In genomic region chr6:28794175-28795002, GRCh38 we compare ENCODE assay signal across 10 cellular contexts.
DNase-seq lines count a peak whose midpoint lies in the region; ATAC-seq, FAIRE-seq and TF ChIP-seq lines count a peak whose summit lies in the region.
"Had no signal": no experiment of that assay in that cellular context is flagged by ENCODE, and none has a peak within 500 bp of the region (broad histone marks: within the 10 kb centered on the region; RNA-seq: fewer than 3 reads in every experiment).

No MANE protein-coding gene starts in this region.

- peak overlapping the region; percentile 89 for H2AFZ ChIP-seq in mammary epithelial cell (ENCODE audit: low read depth, low read length)
- peak overlapping the region; percentile 86 for H2AFZ ChIP-seq in osteoblast (ENCODE audit: low read length)

- peaks cover 11% of the 10 kb centered on the region for H3K4me1 ChIP-seq in mammary epithelial cell (ENCODE audit: insufficient read depth, low read length)
- peaks cover 19% of the 10 kb centered on the region for H3K4me1 ChIP-seq in osteoblast (ENCODE audit: insufficient read depth, low read length)
- H3K4me1 ChIP-seq in kidney (ENCODE audit: control insufficient read depth in 1 of 2, insufficient read depth in 1 of 2, low read depth in 1 of 2, low read length in 2 of 2) = no peaks in the 10 kb centered on the region

- H4K20me1 ChIP-seq in mammary epithelial cell (ENCODE audit: insufficient read depth, low read length) = no peaks in the 10 kb centered on the region
- peaks cover 4% of the 10 kb centered on the region for H4K20me1 ChIP-seq in osteoblast (ENCODE audit: insufficient read depth, low read length)
- H4K20me1 ChIP-seq: BLaER1 treated with 17β-estradiol and CSF1 and Interleukin-3, amounts not matched to agents 10 nM and 100 nM had no signal

- no TSS peak for BruUV-seq in mammary epithelial cell (replicated peaks; lab: Mats Ljungman, UMichigan)

- WGBS in mammary epithelial cell (ENCODE audit: low coverage, missing lambda C conversion rate) = 4% methylated on average over 21 of the region's 35 CpGs

- FAIRE-seq in kidney (lab: Jason Lieb, UNC) = no peak

- H3K27me3 ChIP-seq in mammary epithelial cell (ENCODE audit: insufficient read depth, low read length) (no peaks in the 10 kb centered on the region), osteoblast (ENCODE audit: insufficient read depth, low read length) (peaks cover 7% of the 10 kb centered on the region)

- in situ Hi-C loops in mammary epithelial cell (cut with MboI; ENCODE audit: low sequenced_read_pairs in 2 of 2) = no loop called here

- H3K9me3 ChIP-seq in mammary epithelial cell (replicated peaks; ENCODE audit: insufficient read depth, low read length) (no peaks in the 10 kb centered on the region), osteoblast (ENCODE audit: low read depth, low read length) (no peaks in the 10 kb centered on the region), kidney (ENCODE audit: control insufficient read depth in 1 of 2, low read length in 2 of 2) (peaks cover 0 to 5% of the 10 kb centered on the region in 2 donors)

- no peaks in the 10 kb centered on the region for H3K79me2 ChIP-seq in mammary epithelial cell (ENCODE audit: insufficient read depth, low read length)
- H3K79me2 ChIP-seq in osteoblast (ENCODE audit: insufficient read depth, low read length) = no peaks in the 10 kb centered on the region

- H3K27ac ChIP-seq in mammary epithelial cell (ENCODE audit: insufficient read depth, low read depth, low read length) (no peak overlapping the region), osteoblast (ENCODE audit: low read depth, low read length) (no peak overlapping the region), kidney (ENCODE audit: low read depth in 2 of 2, low read length in 2 of 2) (no peak overlapping the region)
- H3K27ac ChIP-seq: BLaER1 treated with 17β-estradiol and CSF1 and Interleukin-3, amounts not matched to agents 10 nM and 100 nM; sigmoid colon had no signal

- DNase-seq in NCI-H524 (lab: John Stamatoyannopoulos, UW) (peak; percentile 15 to 55), NCI-H524 treated with DMSO at 0.1 percent for 48 hours (lab: John Stamatoyannopoulos, UW) (no peak), NOMO-1 treated with DMSO at 0.1 percent for 48 hours (lab: John Stamatoyannopoulos, UW; ENCODE audit: unreplicated experiment) (peak; percentile 40), mammary epithelial cell (peak; percentile 73), osteoblast (ENCODE audit: insufficient read length, low spot score, missing footprints) (no peak), kidney (no peak), NCI-H345 (lab: John Stamatoyannopoulos, UW) (no peak)
- DNase-seq: sigmoid colon had no signal

- peak overlapping the region; percentile 84 for H3K4me2 ChIP-seq in mammary epithelial cell (ENCODE audit: insufficient read depth, low read depth, low read length)
- H3K4me2 ChIP-seq in osteoblast (ENCODE audit: insufficient read depth, low read length) = peak overlapping the region; percentile 88
- H3K4me2 ChIP-seq: BLaER1 treated with 17β-estradiol and CSF1 and Interleukin-3, amounts not matched to agents 10 nM and 100 nM had no signal

- H3K9ac ChIP-seq in mammary epithelial cell (ENCODE audit: insufficient read depth, low read length) (no peak overlapping the region), kidney (ENCODE audit: low read length in 2 of 2) (no peak overlapping the region)
- H3K9ac ChIP-seq: BLaER1 treated with 17β-estradiol and CSF1 and Interleukin-3, amounts not matched to agents 10 nM and 100 nM had no signal

- peak overlapping the region; percentile 56 to 69 (median 65) for H3K4me3 ChIP-seq in mammary epithelial cell (replicated peaks in 1 of 3; ENCODE audit: insufficient read depth in 1 of 3, low read depth in 2 of 3, low read length in 3 of 3)
- H3K4me3 ChIP-seq in osteoblast (ENCODE audit: insufficient read depth, low read length) = peak overlapping the region; percentile 62
- H3K4me3 ChIP-seq in kidney (ENCODE audit: low read length in 2 of 2) = no peak overlapping the region
- H3K4me3 ChIP-seq: BLaER1 treated with 17β-estradiol and CSF1 and Interleukin-3, amounts not matched to agents 10 nM and 100 nM; sigmoid colon had no signal

- TF ChIP-seq CTCF in mammary epithelial cell (conservative IDR thresholded peaks at IDR 0.05 in 1 of 2, IDR thresholded peaks at IDR 0.05 in 1 of 2; ENCODE audit: extremely low read depth in 1 of 2, insufficient read depth in 1 of 2, low read depth in 1 of 2, low read length in 2 of 2) (peak in 1 of 2 donors; percentile 10), osteoblast (IDR thresholded peaks at IDR 0.05; ENCODE audit: extremely low read depth, low read depth, low read length) (no peak), kidney (IDR thresholded peaks at IDR 0.05; ENCODE audit: borderline replicate concordance, extremely low read depth, insufficient read depth) (no peak)

- intact Hi-C loops in mammary epithelial cell (cut with micrococcal nuclease) = loop anchor here (5.0 kb wide), 3 partner anchors 67 to 188 kb away; no protein-coding TSS in a partner anchor
- intact Hi-C loops in kidney (cut with DNase I) = no loop called here

- CTCF ChIA-PET in mammary epithelial cell (lab: Charles Lee; ENCODE audit: low non-redundant PET) = no interaction called here

- dilution Hi-C loops in mammary epithelial cell (cut with HindIII; ENCODE audit: low sequenced_read_pairs) = no loop called here

- H3K36me3 ChIP-seq in mammary epithelial cell (ENCODE audit: insufficient read depth, low read length) = no peaks in the 10 kb centered on the region
- H3K36me3 ChIP-seq in osteoblast (ENCODE audit: insufficient read depth, low read length) = no peaks in the 10 kb centered on the region
- no peaks in the 10 kb centered on the region for H3K36me3 ChIP-seq in kidney (ENCODE audit: control insufficient read depth in 1 of 2, insufficient read depth in 2 of 2, low read length in 2 of 2)
- H3K36me3 ChIP-seq: BLaER1 treated with 17β-estradiol and CSF1 and Interleukin-3, amounts not matched to agents 10 nM and 100 nM; sigmoid colon had no signal

- ATAC-seq in HG02571 (IDR thresholded peaks at IDR 0.05; ENCODE audit: unreplicated experiment) = no peak

Comparison
In these comparisons a context has a peak if more than half of its experiments do, and no peak if none do; other contexts are left out.
1. DNase-seq: peak in NCI-H524 (2 of 2), NOMO-1 treated with DMSO at 0.1 percent for 48 hours (single experiment) and mammary epithelial cell (single experiment); none in NCI-H524 treated with DMSO at 0.1 percent for 48 hours (single experiment), osteoblast (single experiment), kidney (single experiment) and NCI-H345 (single experiment).
2. H3K4me3 ChIP-seq: peak in mammary epithelial cell (3 of 3) and osteoblast (single experiment); none in kidney (0 of 2).